Comparison of ENCODE assay signal across 8 cellular contexts in the genomic region with DNA sequence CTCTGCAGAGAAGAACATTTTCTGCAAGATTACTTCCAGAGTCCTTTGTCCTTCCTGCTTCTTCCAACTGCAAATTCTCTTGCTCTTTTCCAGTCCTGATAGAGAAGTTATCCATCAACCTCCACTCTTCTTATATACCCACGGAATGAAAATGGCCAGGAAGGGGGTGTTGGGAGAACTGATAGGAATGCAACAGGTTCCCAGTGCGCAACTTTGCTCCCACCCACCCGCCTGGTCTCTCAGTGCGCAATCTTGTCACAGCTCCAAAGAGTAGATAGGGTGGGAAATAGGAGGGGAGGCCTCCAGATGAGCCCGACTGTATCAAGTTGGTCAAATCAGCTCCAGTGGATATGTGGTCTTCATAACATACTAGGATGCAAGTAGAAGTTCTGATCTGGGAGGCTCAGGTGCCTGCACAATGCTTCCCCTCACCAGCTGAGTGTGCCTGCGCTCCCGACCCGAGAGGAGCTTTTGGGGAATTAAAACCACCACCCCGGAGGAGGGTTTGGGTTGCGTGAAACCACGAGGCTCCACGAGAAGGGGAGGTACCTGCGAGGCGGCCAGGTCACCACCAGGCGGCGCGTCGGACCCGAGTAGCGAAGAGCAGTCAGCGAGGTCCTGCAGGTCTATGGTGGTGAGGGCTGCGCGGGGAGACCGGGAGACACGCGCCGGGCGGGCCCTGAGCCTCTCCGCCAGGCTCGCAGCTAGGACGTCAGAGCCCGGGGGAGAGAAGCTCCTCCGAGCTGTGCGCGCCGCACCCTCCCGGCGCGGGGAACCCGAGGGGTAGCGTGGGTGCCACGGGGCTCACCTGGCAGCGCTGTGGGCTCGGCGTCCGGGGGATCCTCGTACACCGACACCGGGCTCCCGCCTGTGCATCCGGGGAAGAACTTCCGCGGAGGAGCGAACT. TPM values are rescaled to one million over a fixed set of nuclear protein-coding genes. Genes with fewer than 3 reads are reported as not detected.
DNase-seq lines count a peak whose midpoint lies in the region; ATAC-seq and TF ChIP-seq lines count a peak whose summit lies in the region.

No MANE protein-coding gene starts in this region.

- H3K4me3 ChIP-seq in breast epithelium = peak overlapping the region; percentile 28 to 64 (median 58)

- H3K36me3 ChIP-seq in breast epithelium = no peaks in the 10 kb centered on the region

- H3K27me3 ChIP-seq in breast epithelium = peaks cover 0 to 87% of the 10 kb centered on the region in 2 donors

- H3K9me3 ChIP-seq in breast epithelium = no peaks in the 10 kb centered on the region

- H3K4me1 ChIP-seq in breast epithelium = no peaks in the 10 kb centered on the region

- peaks cover 0 to 2% of the 10 kb centered on the region in 2 donors for H3K36me3 Mint-ChIP-seq in stimulated activated naive B cell treated with anti-CD40 and anti-IgM and Interleukin-4, amounts not matched to agents 10 μg/mL and 1 μg/mL and 100 μg/mL, for 72 hours

- H3K4me3 Mint-ChIP-seq in stimulated activated naive B cell treated with anti-CD40 and anti-IgM and Interleukin-4, amounts not matched to agents 10 μg/mL and 1 μg/mL and 100 μg/mL, for 72 hours = peak overlapping the region; percentile 64 to 80

- H3K27ac ChIP-seq in breast epithelium = no peak overlapping the region

- TF ChIP-seq POLR2A in breast epithelium (IDR thresholded peaks at IDR 0.05) = no peak

- peak overlapping the region; percentile 81 for H3K27ac Mint-ChIP-seq in stimulated activated naive B cell treated with anti-CD40 and anti-IgM and Interleukin-4, amounts not matched to agents 10 μg/mL and 1 μg/mL and 100 μg/mL, for 72 hours

- peaks cover 76 to 86% of the 10 kb centered on the region in 2 donors for H3K27me3 Mint-ChIP-seq in stimulated activated naive B cell treated with anti-CD40 and anti-IgM and Interleukin-4, amounts not matched to agents 10 μg/mL and 1 μg/mL and 100 μg/mL, for 72 hours

- intact Hi-C loops in breast epithelium (cut with DNase I; ENCODE audit: low total_unique reads) = no loop called here

- DNase-seq in NCI-H1417 (lab: John Stamatoyannopoulos, UW) = peak; percentile 75 to 83 (median 75)
- DNase-seq in NCI-H1417 treated with DMSO at 0.1 percent for 48 hours (lab: John Stamatoyannopoulos, UW) = no peak
- DNase-seq in NCI-H1092 (lab: John Stamatoyannopoulos, UW) = peak; percentile 61
- DNase-seq in SW480 (ENCODE audit: low spot score) = peak; percentile 84
- no peak for DNase-seq in breast epithelium (ENCODE audit: low spot score in 2 of 2)
- DNase-seq in left lobe of liver (ENCODE audit: low spot score) = no peak
- DNase-seq in stimulated activated naive B cell treated with anti-CD40 and anti-IgM and Interleukin-4, amounts not matched to agents 10 μg/mL and 1 μg/mL and 100 μg/mL, for 72 hours = peak; percentile 55

- peaks cover 32 to 50% of the 10 kb centered on the region in 2 donors for H3K4me1 Mint-ChIP-seq in stimulated activated naive B cell treated with anti-CD40 and anti-IgM and Interleukin-4, amounts not matched to agents 10 μg/mL and 1 μg/mL and 100 μg/mL, for 72 hours

- peaks cover 3 to 5% of the 10 kb centered on the region in 2 donors for H3K9me3 Mint-ChIP-seq in stimulated activated naive B cell treated with anti-CD40 and anti-IgM and Interleukin-4, amounts not matched to agents 10 μg/mL and 1 μg/mL and 100 μg/mL, for 72 hours

- peak in 1 of 3 donors; percentile 33 for TF ChIP-seq CTCF in breast epithelium (IDR thresholded peaks at IDR 0.05)

- peak; percentile 45 for ATAC-seq in HG02588 (IDR thresholded peaks at IDR 0.05; ENCODE audit: unreplicated experiment)
- peak; percentile 62 for ATAC-seq in left lobe of liver
- ATAC-seq in stimulated activated naive B cell treated with anti-CD40 and anti-IgM and Interleukin-4, amounts not matched to agents 10 μg/mL and 1 μg/mL and 100 μg/mL, for 72 hours (replicated peaks) = peak; percentile 76 to 83

RNA-seq across cellular contexts. Expression of a gene that starts 0.8 kb away (rescaled TPM):
- total RNA-seq in breast epithelium (under 1 TPM in 2 of 3 donors, not detected in 1; 0.73 to 0.98 TPM), left lobe of liver (not detected)

RNA-seq across cellular contexts. Expression of a gene that starts 7.1 kb away (rescaled TPM):
- 1 to 10 TPM in 2 of 3 donors, under 1 TPM in 1; 0.32 to 4.3 (median 3.2) TPM for total RNA-seq in breast epithelium
- total RNA-seq in left lobe of liver = not detected

RNA-seq across cellular contexts. Expression of a gene that starts 53.3 kb away (rescaled TPM):
- total RNA-seq in breast epithelium (not detected), left lobe of liver (not detected)

Comparison
In these comparisons a context has a peak if more than half of its experiments do, and no peak if none do; other contexts are left out.
1. DNase-seq: peak in NCI-H1417 (3 of 3), NCI-H1092 (single experiment), SW480 (single experiment) and stimulated activated naive B cell treated with anti-CD40 and anti-IgM and Interleukin-4, amounts not matched to agents 10 μg/mL and 1 μg/mL and 100 μg/mL, for 72 hours (single experiment); none in NCI-H1417 treated with DMSO at 0.1 percent for 48 hours (single experiment), breast epithelium (0 of 2) and left lobe of liver (single experiment).
2. Peak in every context shown above with its lines, with median percentiles within 50 percentile points of each other: ATAC-seq.